ENCODE assay signal across 1 cellular context in the genomic region with DNA sequence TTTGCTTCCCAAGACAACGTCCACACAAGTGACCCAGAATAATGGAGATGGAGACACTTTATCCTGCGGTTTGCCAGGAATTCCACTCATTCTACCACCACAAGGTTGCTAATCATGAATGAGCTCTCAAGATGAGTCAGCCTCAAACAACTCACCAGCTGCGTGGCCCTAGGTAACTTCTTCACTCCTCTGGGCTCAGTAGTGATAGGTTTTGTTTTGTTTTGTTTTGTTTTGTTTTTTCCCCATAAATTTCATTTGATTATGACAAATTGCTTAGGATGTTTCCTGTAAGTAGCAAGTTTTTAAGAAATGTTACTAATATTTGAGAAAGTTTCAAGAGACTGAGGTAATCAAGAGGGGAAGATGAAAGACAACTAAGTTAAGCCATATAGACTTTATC.
TF ChIP-seq lines count a peak whose summit lies in the region.

No MANE protein-coding gene starts in this region.

TF ChIP-seq in GM23338, 12 proteins besides CTCF, POLR2A, EP300 and RAD21 (continued from another document):
- TF ChIP-seq REST (IDR thresholded peaks at IDR 0.05; ENCODE audit: unreplicated experiment) = no peak
TF ChIP-seq in GM23338: peak in this region for 1.
